ENCODE assay signal across 28 cellular contexts in genomic region chr7:41451826-41452225, GRCh38.
DNase-seq lines count a peak whose midpoint lies in the region; ATAC-seq and TF ChIP-seq lines count a peak whose summit lies in the region.
"Had no signal": no experiment of that assay in that cellular context is flagged by ENCODE, and none has a peak within 500 bp of the region (broad histone marks: within the 10 kb centered on the region; RNA-seq: fewer than 3 reads in every experiment).

No MANE protein-coding gene starts in this region.

- POLR2A ChIA-PET in CD4-positive, alpha-beta memory T cell (lab: Charles Lee; ENCODE audit: partially characterized antibody): no interaction called here

- H3K4me3 ChIP-seq in RWPE2 (ENCODE audit: severe bottlenecking) (no peak overlapping the region), fibroblast of the aortic adventitia (ENCODE audit: low read depth, low read length) (no peak overlapping the region)
- no peak overlapping the region for H3K4me3 ChIP-seq in CD4-positive, alpha-beta memory T cell (ENCODE audit: low read length in 2 of 2)
- H3K4me3 ChIP-seq: gastrocnemius medialis, GM23338, lung, MG63, psoas muscle, skin epidermis had no signal

- CTCF ChIA-PET in CD4-positive, alpha-beta memory T cell (lab: Charles Lee; ENCODE audit: partially characterized antibody): no interaction called here

- peaks cover 3 to 10% (median 6%) of the 10 kb centered on the region in 8 donors for H3K9me3 Mint-ChIP-seq in CD4-positive, alpha-beta memory T cell
- H3K9me3 Mint-ChIP-seq: GM23338 had no signal

- no peaks in the 10 kb centered on the region for H3K36me3 ChIP-seq in RWPE2 (ENCODE audit: low read depth)
- no peaks in the 10 kb centered on the region for H3K36me3 ChIP-seq in CD4-positive, alpha-beta memory T cell (ENCODE audit: insufficient read depth, low read length)
- H3K36me3 ChIP-seq: BE2C, gastrocnemius medialis, MG63, neutrophil had no signal

- peaks cover 7% of the 10 kb centered on the region for H3K4me1 ChIP-seq in RWPE2 (ENCODE audit: insufficient read depth, poor library complexity, severe bottlenecking)
- no peaks in the 10 kb centered on the region for H3K4me1 ChIP-seq in CD4-positive, alpha-beta memory T cell (ENCODE audit: insufficient read depth, low read length)
- H3K4me1 ChIP-seq: BE2C, gastrocnemius medialis, psoas muscle had no signal

- no peak overlapping the region for H3K27ac Mint-ChIP-seq in CD4-positive, alpha-beta memory T cell
- H3K27ac Mint-ChIP-seq: activated CD8-positive, alpha-beta T cell treated with anti-CD3 and anti-CD28 coated beads for 36 hours; GM23338 had no signal

- no peaks in the 10 kb centered on the region for H3K36me3 Mint-ChIP-seq in CD4-positive, alpha-beta memory T cell

- no peak overlapping the region for H3K27ac ChIP-seq in RWPE2 (ENCODE audit: poor library complexity, severe bottlenecking)
- no peak overlapping the region for H3K27ac ChIP-seq in CD4-positive, alpha-beta memory T cell (ENCODE audit: low read depth, low read length)
- H3K27ac ChIP-seq: gastrocnemius medialis, neutrophil, psoas muscle, skin epidermis had no signal

- no peaks in the 10 kb centered on the region for H3K27me3 ChIP-seq in RWPE2 (ENCODE audit: insufficient read depth, poor library complexity, severe bottlenecking)
- H3K27me3 ChIP-seq in CD4-positive, alpha-beta memory T cell (ENCODE audit: insufficient read depth, low read length): no peaks in the 10 kb centered on the region
- H3K27me3 ChIP-seq: BE2C, gastrocnemius medialis, MG63, neutrophil had no signal

- H3K27me3 Mint-ChIP-seq in CD4-positive, alpha-beta memory T cell: peaks cover 0 to 1% of the 10 kb centered on the region in 2 donors
- H3K27me3 Mint-ChIP-seq: activated CD8-positive, alpha-beta T cell treated with anti-CD3 and anti-CD28 coated beads for 36 hours had no signal

- no peaks in the 10 kb centered on the region for H3K4me1 Mint-ChIP-seq in CD4-positive, alpha-beta memory T cell

- H3K4me3 Mint-ChIP-seq in CD4-positive, alpha-beta memory T cell: no peak overlapping the region
- H3K4me3 Mint-ChIP-seq: activated CD8-positive, alpha-beta T cell treated with anti-CD3 and anti-CD28 coated beads for 36 hours; GM23338 had no signal

- DNase-seq in HPDE6-E6E7 (ENCODE audit: extremely low spot score) (peak; percentile 22), RWPE2 (ENCODE audit: low spot score) (no peak), fibroblast of the aortic adventitia (ENCODE audit: low read depth) (peak; percentile 18), GDM1 (lab: John Stamatoyannopoulos, UW) (no peak)
- DNase-seq in CD4-positive, alpha-beta memory T cell: no peak
- DNase-seq: activated CD4-positive, CD25-positive, alpha-beta regulatory T cell; activated CD8-positive, alpha-beta T cell treated with anti-CD3 and anti-CD28 coated beads for 36 hours; activated naive CD4-positive, alpha-beta T cell; activated T-cell treated with anti-CD3 and anti-CD28 coated beads for 4 hours; amniotic stem cell; BE2C; dermis blood vessel endothelial cell; DMS79 treated with DMSO at 0.1 percent for 48 hours; gastrocnemius medialis; kidney; MG63; NCI-H1417; NCI-H526; psoas muscle; RPMI8226; stimulated activated CD4-positive, alpha-beta T cell treated with anti-CD3 and anti-CD28 coated beads, Interleukin-1b, Interleukin-23, amount 100 ng/mL, for 48 hours; T1000 had no signal

- TF ChIP-seq CTCF in RWPE2 (IDR thresholded peaks at IDR 0.05; ENCODE audit: poor library complexity, severe bottlenecking) (no peak), fibroblast of the aortic adventitia (IDR thresholded peaks at IDR 0.05; ENCODE audit: insufficient read depth, low read length) (no peak)

- intact Hi-C loops in CD4-positive, alpha-beta memory T cell (cut with micrococcal nuclease): no loop called here

- H3K9me3 ChIP-seq in RWPE2 (ENCODE audit: severe bottlenecking): no peaks in the 10 kb centered on the region
- H3K9me3 ChIP-seq in CD4-positive, alpha-beta memory T cell (ENCODE audit: control insufficient read depth in 1 of 2, low read length in 2 of 2): no peaks in the 10 kb centered on the region
- H3K9me3 ChIP-seq: BE2C, gastrocnemius medialis, MG63, neutrophil, psoas muscle had no signal

- ATAC-seq in RWPE2 (ENCODE audit: low read depth) (peak; percentile 82), HG02870 (IDR thresholded peaks at IDR 0.05; ENCODE audit: unreplicated experiment) (no peak)
- no peak for ATAC-seq in activated CD4-positive, CD25-positive, alpha-beta regulatory T cell treated with anti-CD3 and anti-CD28 coated beads, Interleukin-2, amount 50 U/mL, for 24 hours
- ATAC-seq: activated CD8-positive, alpha-beta T cell treated with anti-CD3 and anti-CD28 coated beads for 36 hours; gastrocnemius medialis; GM23338; psoas muscle had no signal

Comparison
In these comparisons a context has a peak if more than half of its experiments do, and no peak if none do; other contexts are left out.
1. DNase-seq: peak in HPDE6-E6E7 (single experiment) and fibroblast of the aortic adventitia (single experiment); none in RWPE2 (single experiment), CD4-positive, alpha-beta memory T cell (0 of 5) and GDM1 (single experiment).